8 cellular contexts compared by ENCODE assay signal in genomic region chr22:28772633-28773460, GRCh38. TPM values are rescaled to one million over a fixed set of nuclear protein-coding genes. Genes with fewer than 3 reads are reported as not detected.
A peak's percentile ranks its signal among the peaks of the same experiment; 100 is the strongest.
DNase-seq lines count a peak whose midpoint lies in the region; ATAC-seq, FAIRE-seq and TF ChIP-seq lines count a peak whose summit lies in the region.

Gene CCDC117 (plus strand): TSS chr22:28772695. CDS start chr22:28772850, 155 bp downstream.

- H3K4me2 ChIP-seq in keratinocyte (ENCODE audit: control insufficient read depth, extremely low read depth, insufficient read depth, low read depth, low read length) = peak within 1 kb of the TSS; percentile 97

- H3K9me3 ChIP-seq in keratinocyte (ENCODE audit: control insufficient read depth, low read depth, low read length) = no peaks in the 10 kb centered on the region

- H2AFZ ChIP-seq in keratinocyte (ENCODE audit: control insufficient read depth, low read length) = peak within 1 kb of the TSS; percentile 70

- ATAC-seq in GM19043 (IDR thresholded peaks at IDR 0.05; ENCODE audit: low read depth, unreplicated experiment) (peak; percentile 89), HG03354 (IDR thresholded peaks at IDR 0.05; ENCODE audit: poor library complexity, severe bottlenecking, unreplicated experiment) (peak; percentile 88)

- peaks cover 16% of the 10 kb centered on the region for H3K4me1 ChIP-seq in keratinocyte (ENCODE audit: control insufficient read depth, extremely low read depth, insufficient read depth, low read length)

- no peaks in the 10 kb centered on the region for H4K20me1 ChIP-seq in keratinocyte (ENCODE audit: control insufficient read depth, extremely low read depth, insufficient read depth, low read length)

- H3K27me3 ChIP-seq in keratinocyte (ENCODE audit: control insufficient read depth, extremely low read depth, insufficient read depth, low read length) = no peaks in the 10 kb centered on the region

- H3K4me3 ChIP-seq in keratinocyte (ENCODE audit: control insufficient read depth in 2 of 3, extremely low read depth in 1 of 3, insufficient read depth in 2 of 3, low read depth in 1 of 3, low read length in 3 of 3) = peak within 1 kb of the TSS; percentile 64 to 92 (median 77)

- dilution Hi-C loops in keratinocyte (cut with MboI; ENCODE audit: extremely low pct_ligation_motif_present, low sequenced_read_pairs) = no loop called here

- peak within 1 kb of the TSS; percentile 84 for H3K9ac ChIP-seq in keratinocyte (ENCODE audit: control insufficient read depth, extremely low read depth, insufficient read depth, low read length)

- H3K36me3 ChIP-seq in keratinocyte (ENCODE audit: control insufficient read depth in 2 of 2, extremely low read depth in 1 of 2, insufficient read depth in 2 of 2, low read length in 2 of 2) = peaks cover 0 to 2% of the 10 kb centered on the region in 2 experiments

- FAIRE-seq in keratinocyte (lab: Jason Lieb, UNC) = no peak

- DNase-seq in Ammon's horn (ENCODE audit: low spot score) (peak; percentile 98), NCI-H446 (lab: John Stamatoyannopoulos, UW) (peak; percentile 92 to 97), cerebellar cortex (ENCODE audit: low spot score) (peak; percentile 97), keratinocyte (ENCODE audit: low read depth, low spot score) (no peak)
- peak; percentile 90 for DNase-seq in activated CD4-positive, CD25-positive, alpha-beta regulatory T cell treated with anti-CD3 and anti-CD28 coated beads, Interleukin-2, amount 50 U/mL, for 72 hours
- DNase-seq in stimulated activated CD4-positive, alpha-beta T cell treated with anti-CD3 and anti-CD28 coated beads, Interleukin-12 subunit alpha, Interleukin-12 subunit beta, amount 100 ng/mL, for 48 hours (ENCODE audit: low read depth in 2 of 3, low spot score in 1 of 3) = peak; percentile 89 to 92 (median 91)

- peak in 1 of 3 experiments; percentile 13 for TF ChIP-seq CTCF in keratinocyte (optimal IDR thresholded peaks at IDR 0.05 in 1 of 3, IDR thresholded peaks at IDR 0.05 in 1 of 3, conservative IDR thresholded peaks at IDR 0.05 in 1 of 3; ENCODE audit: extremely low read depth in 1 of 3, insufficient read depth in 2 of 3, low read length in 3 of 3)

- peak within 1 kb of the TSS; percentile 67 for H3K27ac ChIP-seq in keratinocyte (ENCODE audit: control insufficient read depth, insufficient read depth, low read length)

- H3K79me2 ChIP-seq in keratinocyte (ENCODE audit: control insufficient read depth, insufficient read depth, low read length) = peaks cover 39% of the 10 kb centered on the region

- H3K9me1 ChIP-seq in keratinocyte (ENCODE audit: control insufficient read depth, extremely low read depth, insufficient read depth, low read length) = no peaks in the 10 kb centered on the region

RNA-seq across cellular contexts. Expression of gene CCDC117, which starts in this region (rescaled TPM):
- 3.3 to 8.8 TPM (median 4.9 TPM) in 3 replicates for polyA plus RNA-seq in keratinocyte
- 24.9 TPM for polyA plus RNA-seq in keratinocyte (2011; ENCODE audit: low read depth)
- polyA plus RNA-seq in keratinocyte (2011; cell fraction: cytosol; rRNA removed) = 4.2 and 7.0 TPM in 2 replicates
- polyA plus RNA-seq in keratinocyte (2011; cell fraction: nucleus; rRNA removed) = 3.9 and 5.6 TPM in 2 replicates
- 4.5 and 9.5 TPM in 2 replicates for polyA plus RNA-seq in keratinocyte (2012; ENCODE audit: low replicate concordance)
- 0.69 to 4.5 TPM (median 2.2 TPM) in 3 replicates for polyA minus RNA-seq in keratinocyte
- 5.8 TPM for polyA minus RNA-seq in keratinocyte (2011; cell fraction: cytosol; rRNA and poly(A)+ RNA removed)
- 3.4 and 4.0 TPM in 2 replicates for polyA minus RNA-seq in keratinocyte (2011; cell fraction: nucleus; rRNA and poly(A)+ RNA removed)
